In the genomic region with DNA sequence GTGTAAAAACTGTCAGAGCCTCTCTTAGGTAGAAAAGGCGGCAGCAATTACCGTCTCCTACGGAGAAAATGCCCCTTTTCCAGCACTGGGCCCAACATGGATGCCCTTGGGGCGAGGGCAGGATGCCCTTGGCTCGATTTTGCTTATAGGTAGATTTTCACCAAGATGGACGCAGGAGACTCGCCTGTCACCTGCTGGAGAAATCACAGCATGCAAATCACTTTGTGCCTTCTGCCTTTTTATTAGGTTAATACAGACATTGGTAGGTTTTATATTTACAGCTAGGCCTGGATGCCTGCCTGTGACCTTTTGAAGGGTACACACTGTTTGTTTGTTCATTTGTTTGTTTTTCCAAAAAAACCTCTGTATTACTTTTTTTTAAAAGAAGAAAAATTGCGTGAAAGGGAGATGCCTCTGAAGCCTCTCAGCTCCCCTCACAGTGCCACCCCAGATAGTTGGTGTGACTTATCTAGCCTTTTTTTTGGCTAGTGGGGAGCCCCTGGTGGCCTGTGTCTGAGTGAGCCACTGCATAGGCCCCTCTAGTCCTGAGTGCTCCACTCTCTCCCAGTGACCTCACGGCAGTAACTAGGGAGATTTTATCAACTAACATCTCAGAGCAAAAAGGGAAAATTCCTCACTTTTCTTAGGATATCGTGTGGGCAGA, we compare ENCODE assay signal across 1 cellular context.
TF ChIP-seq lines count a peak whose summit lies in the region.

No MANE protein-coding gene starts in this region.

TF ChIP-seq in K562, 482 proteins besides CTCF, POLR2A, EP300 and RAD21:
- TF ChIP-seq ZNF263 (CRISPR knock-in tag; IDR thresholded peaks at IDR 0.05; ENCODE audit: borderline replicate concordance) (peak; percentile 80), BMI1 (IDR thresholded peaks at IDR 0.05; ENCODE audit: low read length) (no peak), KLF1 (tag; IDR thresholded peaks at IDR 0.05) (no peak)
- TF ChIP-seq, protein P1, sequence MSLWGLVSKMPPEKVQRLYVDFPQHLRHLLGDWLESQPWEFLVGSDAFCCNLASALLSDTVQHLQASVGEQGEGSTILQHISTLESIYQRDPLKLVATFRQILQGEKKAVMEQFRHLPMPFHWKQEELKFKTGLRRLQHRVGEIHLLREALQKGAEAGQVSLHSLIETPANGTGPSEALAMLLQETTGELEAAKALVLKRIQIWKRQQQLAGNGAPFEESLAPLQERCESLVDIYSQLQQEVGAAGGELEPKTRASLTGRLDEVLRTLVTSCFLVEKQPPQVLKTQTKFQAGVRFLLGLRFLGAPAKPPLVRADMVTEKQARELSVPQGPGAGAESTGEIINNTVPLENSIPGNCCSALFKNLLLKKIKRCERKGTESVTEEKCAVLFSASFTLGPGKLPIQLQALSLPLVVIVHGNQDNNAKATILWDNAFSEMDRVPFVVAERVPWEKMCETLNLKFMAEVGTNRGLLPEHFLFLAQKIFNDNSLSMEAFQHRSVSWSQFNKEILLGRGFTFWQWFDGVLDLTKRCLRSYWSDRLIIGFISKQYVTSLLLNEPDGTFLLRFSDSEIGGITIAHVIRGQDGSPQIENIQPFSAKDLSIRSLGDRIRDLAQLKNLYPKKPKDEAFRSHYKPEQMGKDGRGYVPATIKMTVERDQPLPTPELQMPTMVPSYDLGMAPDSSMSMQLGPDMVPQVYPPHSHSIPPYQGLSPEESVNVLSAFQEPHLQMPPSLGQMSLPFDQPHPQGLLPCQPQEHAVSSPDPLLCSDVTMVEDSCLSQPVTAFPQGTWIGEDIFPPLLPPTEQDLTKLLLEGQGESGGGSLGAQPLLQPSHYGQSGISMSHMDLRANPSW (CRISPR knock-in tag; IDR thresholded peaks at IDR 0.05) = no peak
